ENCODE assay signal across 12 cellular contexts in the genomic region with DNA sequence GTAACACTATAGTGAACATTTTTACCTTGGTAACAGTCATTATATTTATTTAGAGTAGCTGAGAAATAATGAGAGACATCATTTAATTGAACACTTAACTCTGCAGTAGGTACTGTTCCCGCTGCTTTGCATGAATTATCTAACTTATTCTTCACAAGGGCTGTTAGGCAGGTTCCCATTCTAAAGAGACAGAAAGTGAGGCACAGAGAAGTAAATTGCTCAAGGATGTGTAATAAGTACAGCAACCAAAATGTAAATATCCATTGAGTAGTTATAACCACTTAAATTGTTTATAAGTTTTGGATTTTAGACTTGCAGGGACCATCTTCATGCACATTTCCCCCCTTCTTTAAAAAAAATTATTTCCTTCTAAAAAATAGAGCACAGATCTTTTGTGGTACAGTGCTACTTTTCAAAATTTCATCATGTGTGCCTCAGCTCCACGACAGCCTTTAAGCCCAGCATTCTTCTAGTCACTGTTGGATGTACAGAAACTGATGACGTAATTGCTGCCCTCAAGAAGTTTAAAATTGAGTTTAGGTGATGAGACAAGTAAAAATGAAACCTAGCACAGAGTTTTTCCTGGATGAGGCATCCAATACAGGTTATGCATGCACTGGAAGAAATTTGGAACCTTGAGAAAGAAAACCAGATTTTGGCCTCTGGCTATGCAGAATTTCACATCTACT. TPM values are rescaled to one million over a fixed set of nuclear protein-coding genes. Genes with fewer than 3 reads are reported as not detected.
A peak's percentile ranks its signal among the peaks of the same experiment; 100 is the strongest.
DNase-seq lines count a peak whose midpoint lies in the region; ATAC-seq and TF ChIP-seq lines count a peak whose summit lies in the region.
"Had no signal": no experiment of that assay in that cellular context is flagged by ENCODE, and none has a peak within 500 bp of the region (broad histone marks: within the 10 kb centered on the region; RNA-seq: fewer than 3 reads in every experiment).

No MANE protein-coding gene starts in this region.

- H3K79me2 ChIP-seq in fibroblast of lung (ENCODE audit: control insufficient read depth, insufficient read depth, low read length): peaks cover 57% of the 10 kb centered on the region

- peak in 1 of 3 donors; percentile 33 for DNase-seq in CD4-positive, CD25-positive, alpha-beta regulatory T cell
- DNase-seq in HT1080 (ENCODE audit: low read depth) (peak; percentile 81), SIG-M5 treated with dmso at 0.1 percent for 504 hours (lab: John Stamatoyannopoulos, UW; ENCODE audit: unreplicated experiment) (peak; percentile 85), fibroblast of lung (ENCODE audit: low read depth in 2 of 2) (peak; percentile 71 to 78), NCI-H524 (lab: John Stamatoyannopoulos, UW) (no peak), right lobe of liver (no peak), NCI-H1694 treated with DMSO at 0.1 percent for 48 hours (lab: John Stamatoyannopoulos, UW) (no peak)
- DNase-seq: DMS 273 treated with DMSO at 0.1 percent for 48 hours, heart right ventricle, NCI-H1048 had no signal

- peaks cover 21 to 74% (median 48%) of the 10 kb centered on the region in 4 donors for H3K4me1 Mint-ChIP-seq in CD4-positive, CD25-positive, alpha-beta regulatory T cell

- no peak overlapping the region for H3K4me3 ChIP-seq in CD4-positive, CD25-positive, alpha-beta regulatory T cell (ENCODE audit: low read depth, low read length)
- H3K4me3 ChIP-seq in fibroblast of lung (replicated peaks in 1 of 4; ENCODE audit: control extremely low read depth in 1 of 4, insufficient read depth in 1 of 4, low read depth in 3 of 4, low read length in 4 of 4): peak overlapping the region in 1 of 4 experiments; percentile 3
- no peak overlapping the region for H3K4me3 ChIP-seq in right lobe of liver
- H3K4me3 ChIP-seq: heart right ventricle had no signal

- H2AFZ ChIP-seq in fibroblast of lung (ENCODE audit: low read length): no peak overlapping the region

- ATAC-seq in CD4-positive, CD25-positive, alpha-beta regulatory T cell (ENCODE audit: low read depth in 2 of 2): no peak
- ATAC-seq in right lobe of liver: no peak
- ATAC-seq in GM21515 (IDR thresholded peaks at IDR 0.05; ENCODE audit: unreplicated experiment): no peak
- ATAC-seq: heart right ventricle had no signal

- TF ChIP-seq POLR2A in right lobe of liver (IDR thresholded peaks at IDR 0.05): no peak

- H3K4me3 Mint-ChIP-seq in CD4-positive, CD25-positive, alpha-beta regulatory T cell: peak overlapping the region in 2 of 4 donors; percentile 5 to 48

- H3K9ac ChIP-seq in fibroblast of lung (ENCODE audit: insufficient read depth, low read length): no peak overlapping the region

- TF ChIP-seq CTCF in fibroblast of lung (conservative IDR thresholded peaks at IDR 0.05 in 1 of 2, IDR thresholded peaks at IDR 0.05 in 1 of 2; ENCODE audit: low read depth in 1 of 2, low read length in 2 of 2): no peak
- no peak for TF ChIP-seq CTCF in right lobe of liver (IDR thresholded peaks at IDR 0.05)

- peaks cover 38% of the 10 kb centered on the region for H3K4me1 ChIP-seq in CD4-positive, CD25-positive, alpha-beta regulatory T cell (ENCODE audit: control insufficient read depth, insufficient read depth, low read length, poor library complexity, severe bottlenecking)
- H3K4me1 ChIP-seq in fibroblast of lung (ENCODE audit: control insufficient read depth, extremely low read depth, insufficient read depth, low read length): peaks cover 4% of the 10 kb centered on the region
- H3K4me1 ChIP-seq in right lobe of liver: peaks cover 0 to 3% (median 0%) of the 10 kb centered on the region in 4 donors

- H3K27me3 Mint-ChIP-seq in CD4-positive, CD25-positive, alpha-beta regulatory T cell: no peaks in the 10 kb centered on the region

- no peaks in the 10 kb centered on the region for H3K9me3 ChIP-seq in CD4-positive, CD25-positive, alpha-beta regulatory T cell (ENCODE audit: control insufficient read depth in 2 of 2, low read length in 2 of 2)
- no peaks in the 10 kb centered on the region for H3K9me3 ChIP-seq in fibroblast of lung (ENCODE audit: control insufficient read depth, insufficient read depth, low read depth, low read length)
- H3K9me3 ChIP-seq in right lobe of liver: no peaks in the 10 kb centered on the region
- H3K9me3 ChIP-seq: heart right ventricle had no signal

- no peak overlapping the region for H3K27ac ChIP-seq in CD4-positive, CD25-positive, alpha-beta regulatory T cell (ENCODE audit: insufficient read depth, low read length, poor library complexity, severe bottlenecking)
- H3K27ac ChIP-seq in fibroblast of lung (ENCODE audit: insufficient read depth, low read length): no peak overlapping the region
- no peak overlapping the region for H3K27ac ChIP-seq in right lobe of liver

- H3K27ac Mint-ChIP-seq in CD4-positive, CD25-positive, alpha-beta regulatory T cell: peak overlapping the region; percentile 32 to 65 (median 48)

- intact Hi-C loops in right lobe of liver (cut with DNase I): no loop called here

- 56% methylated on average over 3 of the region's 3 CpGs for WGBS in right lobe of liver (ENCODE audit: insufficient coverage, low coverage, low lambda C conversion rate, missing lambda C conversion rate)

- H3K36me3 Mint-ChIP-seq in CD4-positive, CD25-positive, alpha-beta regulatory T cell: peaks cover 20% of the 10 kb centered on the region

- peaks cover 12% of the 10 kb centered on the region for H3K36me3 ChIP-seq in CD4-positive, CD25-positive, alpha-beta regulatory T cell (ENCODE audit: control insufficient read depth, insufficient read depth, low read length)
- peaks cover 3% of the 10 kb centered on the region for H3K36me3 ChIP-seq in fibroblast of lung (ENCODE audit: control insufficient read depth, insufficient read depth, low read length)
- H3K36me3 ChIP-seq in right lobe of liver: no peaks in the 10 kb centered on the region

- H3K27me3 ChIP-seq in CD4-positive, CD25-positive, alpha-beta regulatory T cell (ENCODE audit: control insufficient read depth, insufficient read depth, low read length): no peaks in the 10 kb centered on the region
- H3K27me3 ChIP-seq in fibroblast of lung (ENCODE audit: control insufficient read depth, insufficient read depth, low read length) (no peaks in the 10 kb centered on the region), right lobe of liver (no peaks in the 10 kb centered on the region)
- H3K27me3 ChIP-seq: heart right ventricle had no signal

- H3K9me3 Mint-ChIP-seq in CD4-positive, CD25-positive, alpha-beta regulatory T cell: no peaks in the 10 kb centered on the region

- H3K4me2 ChIP-seq in fibroblast of lung (ENCODE audit: extremely low read depth, insufficient read depth, low read length): no peak overlapping the region

- H4K20me1 ChIP-seq in fibroblast of lung (ENCODE audit: control insufficient read depth, extremely low read depth, insufficient read depth, low read length): peaks cover 2% of the 10 kb centered on the region

RNA-seq across cellular contexts. Expression of gene MANSC4, which starts 6.0 kb away (rescaled TPM):
- not detected for total RNA-seq in CD4-positive, CD25-positive, alpha-beta regulatory T cell
- 1 to 10 TPM in 3 of 4 donors, not detected in 1; 1.5 to 2.4 (median 1.9) TPM for polyA plus RNA-seq in CD4-positive, CD25-positive, alpha-beta regulatory T cell
- total RNA-seq in HT1080 (2014; rRNA removed; shearing (Covaris generic)): not detected in 2 replicates
- polyA plus RNA-seq in HT1080 (2015; cell fraction: cytosol; rRNA removed): not detected in 2 replicates
- not detected in 2 replicates for polyA plus RNA-seq in HT1080 (2015; cell fraction: nucleus; rRNA removed)
- total RNA-seq in fibroblast of lung (0.17 TPM in 1 of 2 replicates, not detected in the other), right lobe of liver (not detected)
- not detected in 2 replicates for polyA plus RNA-seq in fibroblast of lung
- not detected in 2 replicates for polyA plus RNA-seq in fibroblast of lung (2012)
- polyA minus RNA-seq in fibroblast of lung (ENCODE audit: low replicate concordance): not detected in 2 replicates
- total RNA-seq: heart right ventricle, ureter had no signal
- polyA plus RNA-seq: heart right ventricle had no signal

RNA-seq across cellular contexts. Expression of gene KLHL42, which starts 6.0 kb away (rescaled TPM):
- 23.6 TPM for total RNA-seq in CD4-positive, CD25-positive, alpha-beta regulatory T cell
- 10 to 100 TPM; 10.6 to 15.0 (median 12.6) TPM for polyA plus RNA-seq in CD4-positive, CD25-positive, alpha-beta regulatory T cell
- total RNA-seq in HT1080 (2014; rRNA removed; shearing (Covaris generic)): 35.2 and 48.3 TPM in 2 replicates
- 18.1 and 20.1 TPM in 2 replicates for polyA plus RNA-seq in HT1080 (2015; cell fraction: cytosol; rRNA removed)
- polyA plus RNA-seq in HT1080 (2015; cell fraction: nucleus; rRNA removed): 48.4 and 51.8 TPM in 2 replicates
- 24.1 and 25.3 TPM in 2 replicates for total RNA-seq in fibroblast of lung
- 12.3 and 16.6 TPM in 2 replicates for polyA plus RNA-seq in fibroblast of lung
- polyA plus RNA-seq in fibroblast of lung (2012): 9.1 and 11.5 TPM in 2 replicates
- 16.8 and 18.5 TPM in 2 replicates for polyA minus RNA-seq in fibroblast of lung (ENCODE audit: low replicate concordance)
- 10 to 100 TPM in 5 of 6 experiments, 1 to 10 TPM in 1; 9.4 to 15.3 (median 10.6) TPM for total RNA-seq in right lobe of liver

Comparison
In these comparisons a context has a peak if more than half of its experiments do, and no peak if none do; other contexts are left out.
1. DNase-seq: peak in HT1080 (single experiment), SIG-M5 treated with dmso at 0.1 percent for 504 hours (single experiment) and fibroblast of lung (2 of 2); none in NCI-H524 (0 of 2), right lobe of liver (0 of 3) and NCI-H1694 treated with DMSO at 0.1 percent for 48 hours (single experiment).